In genomic region chr12:10167588-10167987, GRCh38 we compare ENCODE assay signal across 16 cellular contexts. TPM values are rescaled to one million over a fixed set of nuclear protein-coding genes. Genes with fewer than 3 reads are reported as not detected.
DNase-seq lines count a peak whose midpoint lies in the region; ATAC-seq and TF ChIP-seq lines count a peak whose summit lies in the region.
"Had no signal": no experiment of that assay in that cellular context is flagged by ENCODE, and none has a peak within 500 bp of the region (broad histone marks: within the 10 kb centered on the region; RNA-seq: fewer than 3 reads in every experiment).

No MANE protein-coding gene starts in this region.

- no peaks in the 10 kb centered on the region for H3K9me3 ChIP-seq in SJSA1 (replicated peaks)
- H3K9me3 ChIP-seq: body of pancreas had no signal

- DNase-seq in KBM-7 (peak; percentile 48), SJSA1 (ENCODE audit: low read depth in 1 of 2, low spot score in 2 of 2) (no peak), left cardiac atrium (no peak), sciatic nerve (ENCODE audit: low spot score) (no peak), GM10266 (ENCODE audit: extremely low spot score) (no peak)
- DNase-seq in activated CD4-positive, alpha-beta memory T cell treated with anti-CD3 and anti-CD28 coated beads for 36 hours = no peak
- DNase-seq: activated CD4-positive, CD25-positive, alpha-beta regulatory T cell; activated naive CD4-positive, alpha-beta T cell; effector memory CD4-positive, alpha-beta T cell; foreskin melanocyte; islet precursor cell; MM.1S; naive B cell; T-cell had no signal

- H3K27me3 ChIP-seq in SJSA1 (replicated peaks) = no peaks in the 10 kb centered on the region
- H3K27me3 ChIP-seq: body of pancreas had no signal

- no peaks in the 10 kb centered on the region for H3K9me3 Mint-ChIP-seq in activated CD4-positive, alpha-beta memory T cell treated with anti-CD3 and anti-CD28 coated beads for 36 hours
- H3K9me3 Mint-ChIP-seq: naive B cell, T-cell had no signal

- in situ Hi-C loops in KBM-7 (cut with MboI; ENCODE audit: low pct_unique_long_range_greater_than_20kb, low sequenced_read_pairs) = no loop called here

- H3K27ac Mint-ChIP-seq in activated CD4-positive, alpha-beta memory T cell treated with anti-CD3 and anti-CD28 coated beads for 36 hours = no peak overlapping the region
- H3K27ac Mint-ChIP-seq: naive B cell, T-cell had no signal

- POLR2A ChIA-PET in activated CD4-positive, alpha-beta memory T cell treated with anti-CD3 and anti-CD28 coated beads for 36 hours (lab: Charles Lee) = no interaction called here

- H3K27me3 Mint-ChIP-seq in activated CD4-positive, alpha-beta memory T cell treated with anti-CD3 and anti-CD28 coated beads for 36 hours = peaks cover 10% of the 10 kb centered on the region

- peaks cover 53% of the 10 kb centered on the region for H3K4me1 ChIP-seq in SJSA1 (replicated peaks)
- H3K4me1 ChIP-seq: body of pancreas had no signal

- CTCF ChIA-PET in activated CD4-positive, alpha-beta memory T cell treated with anti-CD3 and anti-CD28 coated beads for 36 hours (lab: Charles Lee) = no interaction called here

- peak; percentile 71 to 74 for ATAC-seq in left cardiac atrium
- peak; percentile 89 for ATAC-seq in sciatic nerve
- no peak for ATAC-seq in HG03469 (IDR thresholded peaks at IDR 0.05; ENCODE audit: unreplicated experiment)
- ATAC-seq: body of pancreas, T-cell had no signal

- no peak for TF ChIP-seq CTCF in GM10266 (IDR thresholded peaks at IDR 0.05; ENCODE audit: control insufficient read depth, insufficient read depth, low read depth, missing control alignments)

- no peak overlapping the region for H3K4me3 ChIP-seq in SJSA1
- H3K4me3 ChIP-seq: body of pancreas had no signal

- no peak overlapping the region for H3K4me3 Mint-ChIP-seq in activated CD4-positive, alpha-beta memory T cell treated with anti-CD3 and anti-CD28 coated beads for 36 hours
- H3K4me3 Mint-ChIP-seq: naive B cell, T-cell had no signal

- peak overlapping the region; percentile 75 for H3K27ac ChIP-seq in SJSA1

- 0 out of 2 replicates have a peak, but pooled peaks cover 2% of the 10 kb centered on the region for H3K36me3 ChIP-seq in SJSA1

- intact Hi-C loops in left cardiac atrium (cut with DNase I) = no loop called here
- intact Hi-C loops in sciatic nerve (cut with DNase I) = no loop called here
- intact Hi-C loops in activated CD4-positive, alpha-beta memory T cell treated with anti-CD3 and anti-CD28 coated beads for 36 hours (cut with micrococcal nuclease) = no loop called here

- H3K36me3 Mint-ChIP-seq in activated CD4-positive, alpha-beta memory T cell treated with anti-CD3 and anti-CD28 coated beads for 36 hours = no peaks in the 10 kb centered on the region
- H3K36me3 Mint-ChIP-seq: naive B cell, T-cell had no signal

- no peaks in the 10 kb centered on the region for H3K4me1 Mint-ChIP-seq in activated CD4-positive, alpha-beta memory T cell treated with anti-CD3 and anti-CD28 coated beads for 36 hours (ENCODE audit: low read depth)
- H3K4me1 Mint-ChIP-seq: T-cell had no signal

RNA-seq across cellular contexts. Expression of gene OLR1, which starts 4.3 kb away (rescaled TPM):
- 18.2 and 32.4 TPM in 2 replicates for total RNA-seq in SJSA1 (2014; rRNA removed; shearing (Covaris generic))
- total RNA-seq in left cardiac atrium (under 1 TPM in 1 of 2 donors, not detected in 1; 0.60 TPM), sciatic nerve (33.1 TPM)
- not detected for total RNA-seq in activated CD4-positive, alpha-beta memory T cell treated with anti-CD3 and anti-CD28 coated beads for 36 hours

RNA-seq across cellular contexts. Expression of gene TMEM52B, which starts 11.2 kb away (rescaled TPM):
- total RNA-seq in SJSA1 (2014; rRNA removed; shearing (Covaris generic)) = 0.63 and 1.1 TPM in 2 replicates
- not detected for total RNA-seq in left cardiac atrium
- 0.45 TPM for total RNA-seq in sciatic nerve
- total RNA-seq in activated CD4-positive, alpha-beta memory T cell treated with anti-CD3 and anti-CD28 coated beads for 36 hours = not detected
- total RNA-seq: T-cell had no signal

RNA-seq across cellular contexts. Expression of gene CLEC7A, which starts 37.6 kb away (rescaled TPM):
- not detected in 2 replicates for total RNA-seq in SJSA1 (2014; rRNA removed; shearing (Covaris generic))
- total RNA-seq in left cardiac atrium (10 to 100 TPM in 1 of 2 donors, 1 to 10 TPM in 1; 7.4 to 10.4 TPM), sciatic nerve (32.4 TPM)
- not detected for total RNA-seq in activated CD4-positive, alpha-beta memory T cell treated with anti-CD3 and anti-CD28 coated beads for 36 hours

RNA-seq across cellular contexts. Expression of gene GABARAPL1, which starts 45.1 kb away (rescaled TPM):
- 38.0 and 43.7 TPM in 2 replicates for total RNA-seq in SJSA1 (2014; rRNA removed; shearing (Covaris generic))
- total RNA-seq in left cardiac atrium (100 to 1,000 TPM; 167 to 280 TPM), sciatic nerve (167 TPM)
- total RNA-seq in activated CD4-positive, alpha-beta memory T cell treated with anti-CD3 and anti-CD28 coated beads for 36 hours = 1 to 10 TPM; 7.2 to 8.9 TPM

Comparison
In these comparisons a context has a peak if more than half of its experiments do, and no peak if none do; other contexts are left out.
1. RNA of gene OLR1, which starts 4.3 kb away (total RNA-seq): 33.1 TPM in sciatic nerve (single experiment) and 18.2 to 32.4 TPM in SJSA1; 0.60 TPM in left cardiac atrium and not detected in activated CD4-positive, alpha-beta memory T cell treated with anti-CD3 and anti-CD28 coated beads for 36 hours; every median in the first group is over 10 times any median in the second.